ENCODE assay signal across 1 cellular context in the genomic region with DNA sequence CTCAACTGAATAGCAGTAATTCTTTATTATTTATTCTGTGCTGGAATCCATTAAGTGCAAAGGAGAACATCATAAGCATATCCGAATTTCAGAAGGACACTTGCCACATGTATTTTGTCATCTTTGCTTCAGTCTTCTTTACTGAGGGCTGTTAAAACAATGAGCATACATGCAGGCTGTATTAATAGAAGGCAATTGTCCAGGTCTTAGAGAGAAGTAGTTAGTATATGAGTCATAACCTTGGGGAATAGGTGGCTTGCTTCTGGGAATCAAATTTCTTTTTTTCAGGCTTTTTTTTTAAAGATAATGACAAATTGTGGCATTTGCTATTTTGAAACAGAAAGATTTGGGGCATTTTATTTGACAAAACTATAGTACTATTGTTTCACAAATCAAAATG.
TF ChIP-seq lines count a peak whose summit lies in the region.

No MANE protein-coding gene starts in this region.

TF ChIP-seq in GM12878, 131 proteins besides CTCF, POLR2A, EP300 and RAD21 (continued from another document):
- TF ChIP-seq, protein P1, sequence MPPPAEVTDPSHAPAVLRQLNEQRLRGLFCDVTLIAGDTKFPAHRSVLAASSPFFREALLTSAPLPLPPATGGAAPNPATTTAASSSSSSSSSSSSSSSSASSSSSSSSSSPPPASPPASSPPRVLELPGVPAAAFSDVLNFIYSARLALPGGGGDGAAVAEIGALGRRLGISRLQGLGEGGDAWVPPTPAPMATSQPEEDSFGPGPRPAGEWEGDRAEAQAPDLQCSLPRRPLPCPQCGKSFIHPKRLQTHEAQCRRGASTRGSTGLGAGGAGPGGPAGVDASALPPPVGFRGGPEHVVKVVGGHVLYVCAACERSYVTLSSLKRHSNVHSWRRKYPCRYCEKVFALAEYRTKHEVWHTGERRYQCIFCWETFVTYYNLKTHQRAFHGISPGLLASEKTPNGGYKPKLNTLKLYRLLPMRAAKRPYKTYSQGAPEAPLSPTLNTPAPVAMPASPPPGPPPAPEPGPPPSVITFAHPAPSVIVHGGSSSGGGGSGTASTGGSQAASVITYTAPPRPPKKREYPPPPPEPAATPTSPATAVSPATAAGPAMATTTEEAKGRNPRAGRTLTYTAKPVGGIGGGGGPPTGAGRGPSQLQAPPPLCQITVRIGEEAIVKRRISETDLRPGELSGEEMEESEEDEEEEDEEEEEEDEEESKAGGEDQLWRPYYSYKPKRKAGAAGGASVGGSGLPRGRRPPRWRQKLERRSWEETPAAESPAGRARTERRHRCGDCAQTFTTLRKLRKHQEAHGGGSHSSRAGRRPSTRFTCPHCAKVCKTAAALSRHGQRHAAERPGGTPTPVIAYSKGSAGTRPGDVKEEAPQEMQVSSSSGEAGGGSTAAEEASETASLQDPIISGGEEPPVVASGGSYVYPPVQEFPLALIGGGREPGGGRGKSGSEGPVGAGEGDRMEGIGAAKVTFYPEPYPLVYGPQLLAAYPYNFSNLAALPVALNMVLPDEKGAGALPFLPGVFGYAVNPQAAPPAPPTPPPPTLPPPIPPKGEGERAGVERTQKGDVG (CRISPR knock-in tag; IDR thresholded peaks at IDR 0.05) = no peak
- TF ChIP-seq GABPA (IDR thresholded peaks at IDR 0.05; ENCODE audit: low read depth) = no peak
- no peak for TF ChIP-seq ZSCAN29 (IDR thresholded peaks at IDR 0.05)
- no peak for TF ChIP-seq STAT1 (conservative IDR thresholded peaks at IDR 0.05)
- no peak for TF ChIP-seq TCF3 (IDR thresholded peaks at IDR 0.05; ENCODE audit: borderline replicate concordance, insufficient read depth, low read depth, low read length)
- no peak for TF ChIP-seq ZNF622 (IDR thresholded peaks at IDR 0.05)
- TF ChIP-seq FOXK2 (IDR thresholded peaks at IDR 0.05) = no peak
- no peak for TF ChIP-seq IKZF2 (IDR thresholded peaks at IDR 0.05)
- TF ChIP-seq KLF5 (IDR thresholded peaks at IDR 0.05; ENCODE audit: partially characterized antibody) = no peak
